8 cellular contexts compared by ENCODE assay signal in genomic region chr4:48109413-48110263, GRCh38. TPM values are rescaled to one million over a fixed set of nuclear protein-coding genes. Genes with fewer than 3 reads are reported as not detected.
A peak's percentile ranks its signal among the peaks of the same experiment; 100 is the strongest.
DNase-seq lines count a peak whose midpoint lies in the region; ATAC-seq and TF ChIP-seq lines count a peak whose summit lies in the region.

No MANE protein-coding gene starts in this region.

- no peaks in the 10 kb centered on the region for H3K27me3 Mint-ChIP-seq in progenitor cell of endocrine pancreas

- DNase-seq in D341Med (ENCODE audit: low spot score) (peak; percentile 36), RKO (ENCODE audit: low spot score) (peak; percentile 57), epithelial cell of proximal tubule (ENCODE audit: low read depth) (no peak), progenitor cell of endocrine pancreas (ENCODE audit: low spot score, unreplicated experiment) (no peak), cerebellum (ENCODE audit: low spot score) (no peak)
- no peak for DNase-seq in stimulated activated CD4-positive, alpha-beta T cell treated with anti-CD3 and anti-CD28 coated beads, Interleukin-1b, Interleukin-23, amount 100 ng/mL, for 48 hours

- TF ChIP-seq CTCF in epithelial cell of proximal tubule (conservative IDR thresholded peaks at IDR 0.05; ENCODE audit: low read depth, low read length) (peak; percentile 83), progenitor cell of endocrine pancreas (IDR thresholded peaks at IDR 0.05; ENCODE audit: unreplicated experiment) (peak; percentile 64)

- peaks cover 3% of the 10 kb centered on the region for H3K9me3 Mint-ChIP-seq in progenitor cell of endocrine pancreas (ENCODE audit: low read depth)

- H3K4me3 ChIP-seq in epithelial cell of proximal tubule (ENCODE audit: low read depth, low read length), result no peak overlapping the region

- ATAC-seq in GM18870 (IDR thresholded peaks at IDR 0.05; ENCODE audit: unreplicated experiment) (peak; percentile 68), HG03520 (IDR thresholded peaks at IDR 0.05; ENCODE audit: unreplicated experiment) (peak; percentile 66)

- H3K27ac Mint-ChIP-seq in progenitor cell of endocrine pancreas, result peak overlapping the region; percentile 33

- H3K4me3 Mint-ChIP-seq in progenitor cell of endocrine pancreas (ENCODE audit: low read depth), result no peak overlapping the region

- no peaks in the 10 kb centered on the region for H3K36me3 Mint-ChIP-seq in progenitor cell of endocrine pancreas (ENCODE audit: insufficient read depth)

- H3K4me1 Mint-ChIP-seq in progenitor cell of endocrine pancreas (ENCODE audit: low read depth), result peaks cover 45% of the 10 kb centered on the region

RNA-seq across cellular contexts. Expression of gene TXK, which starts 24.4 kb away (rescaled TPM):
- 1.3 and 2.0 TPM in 2 replicates for total RNA-seq in epithelial cell of proximal tubule
- total RNA-seq in progenitor cell of endocrine pancreas, result 1.3 and 3.0 TPM in 2 replicates
- 0.27 TPM for total RNA-seq in cerebellum

Comparison
In these comparisons a context has a peak if more than half of its experiments do, and no peak if none do; other contexts are left out.
1. DNase-seq: peak in D341Med (single experiment) and RKO (single experiment); none in epithelial cell of proximal tubule (single experiment), progenitor cell of endocrine pancreas (single experiment), cerebellum (single experiment) and stimulated activated CD4-positive, alpha-beta T cell treated with anti-CD3 and anti-CD28 coated beads, Interleukin-1b, Interleukin-23, amount 100 ng/mL, for 48 hours (single experiment).